Comparison of ENCODE assay signal across 2 cellular contexts in the genomic region with DNA sequence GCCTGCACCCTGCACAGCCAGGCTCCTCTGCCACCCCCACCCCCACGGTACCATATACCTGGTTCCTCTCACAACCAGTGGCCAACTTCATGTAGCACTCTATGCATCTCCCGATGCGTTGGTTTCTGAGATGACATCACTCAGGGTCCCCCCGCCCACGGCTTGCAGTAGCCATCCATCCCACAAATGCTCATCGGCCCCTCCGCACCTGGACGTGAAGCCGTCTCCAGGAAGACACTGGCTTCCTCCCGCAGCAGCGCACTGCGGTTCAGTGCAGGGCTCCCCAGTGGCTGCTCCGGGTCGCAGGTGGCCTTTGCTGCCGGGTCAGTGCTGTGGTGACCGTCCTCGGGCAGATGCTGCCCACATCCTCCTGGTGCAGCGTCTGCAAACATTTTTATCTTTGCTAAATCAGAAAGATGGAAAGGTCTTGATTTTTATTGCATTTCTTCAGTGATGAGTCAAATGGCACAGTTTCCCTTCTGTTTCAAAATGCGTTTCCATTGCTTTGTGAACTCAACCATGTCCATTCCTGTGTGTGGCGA.
A peak's percentile ranks its signal among the peaks of the same experiment; 100 is the strongest.
TF ChIP-seq lines count a peak whose summit lies in the region.

No MANE protein-coding gene starts in this region.

TF ChIP-seq in HepG2, 621 proteins besides CTCF, POLR2A, EP300 and RAD21:
- TF ChIP-seq U2AF1 (optimal IDR thresholded peaks at IDR 0.05; ENCODE audit: low read depth, low read length) (no peak), SP140L (CRISPR knock-in tag; IDR thresholded peaks at IDR 0.05; ENCODE audit: borderline replicate concordance) (no peak), ZC3H13 (CRISPR knock-in tag; IDR thresholded peaks at IDR 0.05) (no peak), AGO2 (optimal IDR thresholded peaks at IDR 0.05; ENCODE audit: low read depth, low read length) (peak; percentile 19)

TF ChIP-seq in K562, 482 proteins besides CTCF, POLR2A, EP300 and RAD21:
- TF ChIP-seq SRSF1 (IDR thresholded peaks at IDR 0.05; ENCODE audit: low read depth, low read length): no peak
- TF ChIP-seq RBM22 (IDR thresholded peaks at IDR 0.05; ENCODE audit: low read depth, low read length, poor library complexity, severe bottlenecking): peak; percentile 68
